In genomic region chr14:84409435-84409834, GRCh38 we compare ENCODE assay signal across 20 cellular contexts.
"Had no signal": no experiment of that assay in that cellular context is flagged by ENCODE, and none has a peak within 500 bp of the region (broad histone marks: within the 10 kb centered on the region; RNA-seq: fewer than 3 reads in every experiment).

No MANE protein-coding gene starts in this region.

- H3K27me3 ChIP-seq: adrenal gland, neutrophil, thyroid gland had no signal

- H3K27ac ChIP-seq: epithelial cell of prostate, neutrophil, thyroid gland, VCaP had no signal

- H3K9me3 ChIP-seq: adrenal gland, neutrophil, thyroid gland had no signal

- H3K4me3 ChIP-seq: adrenal gland, thyroid gland had no signal

- H3K36me3 Mint-ChIP-seq: stimulated activated memory B cell treated with anti-CD40 and anti-IgM and Interleukin-4, amounts not matched to agents 10 μg/mL and 1 μg/mL and 100 μg/mL, for 72 hours had no signal

- H3K4me3 Mint-ChIP-seq: activated CD4-positive, alpha-beta memory T cell treated with anti-CD3 and anti-CD28 coated beads, Interleukin-2, amount 10 ng/mL, durations not matched to agents 7 days and 5 days; activated CD4-positive, alpha-beta T cell treated with anti-CD3 and anti-CD28 coated beads for 36 hours; activated T-cell treated with anti-CD3 and anti-CD28 coated beads, Interleukin-2, amount 50 U/mL, for 4 hours; central memory CD8-positive, alpha-beta T cell; dendritic cell treated with granulocyte-macrophage colony-stimulating factor and Interleukin-4, amounts not matched to agents 40 ng/mL and 50 ng/mL, for 4 days; effector memory CD8-positive, alpha-beta T cell; natural killer cell; stimulated activated memory B cell treated with anti-CD40 and anti-IgM and Interleukin-4, amounts not matched to agents 10 μg/mL and 1 μg/mL and 100 μg/mL, for 72 hours had no signal

- DNase-seq: activated CD4-positive, alpha-beta memory T cell treated with anti-CD3 and anti-CD28 coated beads, Interleukin-2, amount 10 ng/mL, durations not matched to agents 7 days and 5 days; activated CD4-positive, alpha-beta T cell treated with anti-CD3 and anti-CD28 coated beads for 36 hours; activated effector memory CD4-positive, alpha-beta T cell treated with Interleukin-2 at 50 U/mL for 16 hours; activated naive CD4-positive, alpha-beta T cell treated with anti-CD3 and anti-CD28 coated beads, Interleukin-2, amount 50 U/mL, for 16 hours; activated T-cell treated with anti-CD3 and anti-CD28 coated beads, Interleukin-2, amount 50 U/mL, for 4 hours; adrenal gland; effector memory CD8-positive, alpha-beta T cell; hippocampal formation; left ventricle myocardium superior; mesenchymal stem cell; natural killer cell; posterior cingulate gyrus; stimulated activated CD4-positive, alpha-beta T cell treated with anti-CD3 and anti-CD28 coated beads, Interleukin-2, amount 100 ng/mL, for 48 hours; thyroid gland had no signal

- ATAC-seq: activated CD4-positive, alpha-beta T cell treated with anti-CD3 and anti-CD28 coated beads for 36 hours; activated T-cell treated with anti-CD3 and anti-CD28 coated beads, Interleukin-2, amount 50 U/mL, for 4 hours; effector memory CD8-positive, alpha-beta T cell; left ventricle myocardium superior; natural killer cell; stimulated activated memory B cell treated with anti-CD40 and anti-IgM and Interleukin-4, amounts not matched to agents 10 μg/mL and 1 μg/mL and 100 μg/mL, for 72 hours had no signal

- H3K36me3 ChIP-seq: adrenal gland, neutrophil, thyroid gland had no signal

- H3K4me1 Mint-ChIP-seq: activated CD4-positive, alpha-beta memory T cell treated with anti-CD3 and anti-CD28 coated beads, Interleukin-2, amount 10 ng/mL, durations not matched to agents 7 days and 5 days; activated CD4-positive, alpha-beta T cell treated with anti-CD3 and anti-CD28 coated beads for 36 hours; central memory CD8-positive, alpha-beta T cell; natural killer cell; stimulated activated memory B cell treated with anti-CD40 and anti-IgM and Interleukin-4, amounts not matched to agents 10 μg/mL and 1 μg/mL and 100 μg/mL, for 72 hours had no signal

- H3K27me3 Mint-ChIP-seq: activated CD4-positive, alpha-beta memory T cell treated with anti-CD3 and anti-CD28 coated beads, Interleukin-2, amount 10 ng/mL, durations not matched to agents 7 days and 5 days; activated CD4-positive, alpha-beta T cell treated with anti-CD3 and anti-CD28 coated beads for 36 hours; central memory CD8-positive, alpha-beta T cell; dendritic cell treated with granulocyte-macrophage colony-stimulating factor and Interleukin-4, amounts not matched to agents 40 ng/mL and 50 ng/mL, for 4 days; effector memory CD8-positive, alpha-beta T cell; stimulated activated memory B cell treated with anti-CD40 and anti-IgM and Interleukin-4, amounts not matched to agents 10 μg/mL and 1 μg/mL and 100 μg/mL, for 72 hours had no signal

- H3K27ac Mint-ChIP-seq: activated CD4-positive, alpha-beta memory T cell treated with anti-CD3 and anti-CD28 coated beads, Interleukin-2, amount 10 ng/mL, durations not matched to agents 7 days and 5 days; activated CD4-positive, alpha-beta T cell treated with anti-CD3 and anti-CD28 coated beads for 36 hours; dendritic cell treated with granulocyte-macrophage colony-stimulating factor and Interleukin-4, amounts not matched to agents 40 ng/mL and 50 ng/mL, for 4 days; effector memory CD8-positive, alpha-beta T cell; natural killer cell; stimulated activated memory B cell treated with anti-CD40 and anti-IgM and Interleukin-4, amounts not matched to agents 10 μg/mL and 1 μg/mL and 100 μg/mL, for 72 hours had no signal
